1 cellular context compared by ENCODE assay signal in genomic region chr18:55856191-55856590, GRCh38.
TF ChIP-seq lines count a peak whose summit lies in the region.

No MANE protein-coding gene starts in this region.

TF ChIP-seq in WTC11, 78 proteins besides CTCF, POLR2A, EP300 and RAD21 (continued from another document):
- TF ChIP-seq, protein P1, sequence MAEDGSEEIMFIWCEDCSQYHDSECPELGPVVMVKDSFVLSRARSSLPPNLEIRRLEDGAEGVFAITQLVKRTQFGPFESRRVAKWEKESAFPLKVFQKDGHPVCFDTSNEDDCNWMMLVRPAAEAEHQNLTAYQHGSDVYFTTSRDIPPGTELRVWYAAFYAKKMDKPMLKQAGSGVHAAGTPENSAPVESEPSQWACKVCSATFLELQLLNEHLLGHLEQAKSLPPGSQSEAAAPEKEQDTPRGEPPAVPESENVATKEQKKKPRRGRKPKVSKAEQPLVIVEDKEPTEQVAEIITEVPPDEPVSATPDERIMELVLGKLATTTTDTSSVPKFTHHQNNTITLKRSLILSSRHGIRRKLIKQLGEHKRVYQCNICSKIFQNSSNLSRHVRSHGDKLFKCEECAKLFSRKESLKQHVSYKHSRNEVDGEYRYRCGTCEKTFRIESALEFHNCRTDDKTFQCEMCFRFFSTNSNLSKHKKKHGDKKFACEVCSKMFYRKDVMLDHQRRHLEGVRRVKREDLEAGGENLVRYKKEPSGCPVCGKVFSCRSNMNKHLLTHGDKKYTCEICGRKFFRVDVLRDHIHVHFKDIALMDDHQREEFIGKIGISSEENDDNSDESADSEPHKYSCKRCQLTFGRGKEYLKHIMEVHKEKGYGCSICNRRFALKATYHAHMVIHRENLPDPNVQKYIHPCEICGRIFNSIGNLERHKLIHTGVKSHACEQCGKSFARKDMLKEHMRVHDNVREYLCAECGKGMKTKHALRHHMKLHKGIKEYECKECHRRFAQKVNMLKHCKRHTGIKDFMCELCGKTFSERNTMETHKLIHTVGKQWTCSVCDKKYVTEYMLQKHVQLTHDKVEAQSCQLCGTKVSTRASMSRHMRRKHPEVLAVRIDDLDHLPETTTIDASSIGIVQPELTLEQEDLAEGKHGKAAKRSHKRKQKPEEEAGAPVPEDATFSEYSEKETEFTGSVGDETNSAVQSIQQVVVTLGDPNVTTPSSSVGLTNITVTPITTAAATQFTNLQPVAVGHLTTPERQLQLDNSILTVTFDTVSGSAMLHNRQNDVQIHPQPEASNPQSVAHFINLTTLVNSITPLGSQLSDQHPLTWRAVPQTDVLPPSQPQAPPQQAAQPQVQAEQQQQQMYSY (CRISPR knock-in tag; IDR thresholded peaks at IDR 0.05): no peak
- TF ChIP-seq, protein P2, sequence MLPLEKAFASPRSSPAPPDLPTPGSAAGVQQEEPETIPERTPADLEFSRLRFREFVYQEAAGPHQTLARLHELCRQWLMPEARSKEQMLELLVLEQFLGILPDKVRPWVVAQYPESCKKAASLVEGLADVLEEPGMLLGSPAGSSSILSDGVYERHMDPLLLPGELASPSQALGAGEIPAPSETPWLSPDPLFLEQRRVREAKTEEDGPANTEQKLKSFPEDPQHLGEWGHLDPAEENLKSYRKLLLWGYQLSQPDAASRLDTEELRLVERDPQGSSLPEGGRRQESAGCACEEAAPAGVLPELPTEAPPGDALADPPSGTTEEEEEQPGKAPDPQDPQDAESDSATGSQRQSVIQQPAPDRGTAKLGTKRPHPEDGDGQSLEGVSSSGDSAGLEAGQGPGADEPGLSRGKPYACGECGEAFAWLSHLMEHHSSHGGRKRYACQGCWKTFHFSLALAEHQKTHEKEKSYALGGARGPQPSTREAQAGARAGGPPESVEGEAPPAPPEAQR (CRISPR knock-in tag; IDR thresholded peaks at IDR 0.05): no peak
- no peak for TF ChIP-seq MYBL2 (CRISPR knock-in tag; IDR thresholded peaks at IDR 0.05)
- TF ChIP-seq, protein P3, sequence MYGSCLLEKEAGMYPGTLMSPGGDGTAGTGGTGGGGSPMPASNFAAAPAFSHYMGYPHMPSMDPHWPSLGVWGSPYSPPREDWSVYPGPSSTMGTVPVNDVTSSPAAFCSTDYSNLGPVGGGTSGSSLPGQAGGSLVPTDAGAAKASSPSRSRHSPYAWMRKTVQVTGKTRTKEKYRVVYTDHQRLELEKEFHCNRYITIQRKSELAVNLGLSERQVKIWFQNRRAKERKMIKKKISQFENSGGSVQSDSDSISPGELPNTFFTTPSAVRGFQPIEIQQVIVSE (CRISPR knock-in tag; IDR thresholded peaks at IDR 0.05; ENCODE audit: borderline replicate concordance): no peak
